14 cellular contexts compared by ENCODE assay signal in the genomic region with DNA sequence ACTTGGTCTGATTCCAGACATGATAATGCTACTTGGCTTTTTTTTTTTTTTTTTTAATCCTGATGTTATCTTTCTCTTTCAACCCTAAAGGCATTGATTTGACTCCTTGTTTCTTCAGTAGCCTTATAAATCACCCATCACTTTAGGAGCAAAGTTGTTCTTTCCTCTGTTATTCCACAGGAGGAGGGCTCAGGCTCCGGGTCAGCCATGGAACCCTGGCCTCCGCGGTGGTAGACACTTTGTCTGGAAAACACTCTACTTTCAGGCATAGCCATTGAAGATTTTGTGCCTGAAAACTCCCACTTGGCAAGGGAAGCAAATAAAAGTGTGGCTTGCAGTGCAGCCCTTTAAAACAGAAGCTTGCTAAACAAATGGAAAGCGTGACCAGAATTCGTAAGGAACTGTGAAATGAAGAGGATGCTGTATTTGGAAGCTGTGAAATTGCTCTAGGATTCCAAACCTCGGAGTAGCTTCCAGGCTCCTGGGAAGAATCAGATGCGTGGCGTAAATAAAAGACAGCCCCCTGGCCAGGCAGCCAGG. TPM values are rescaled to one million over a fixed set of nuclear protein-coding genes. Genes with fewer than 3 reads are reported as not detected.
DNase-seq lines count a peak whose midpoint lies in the region; ATAC-seq, FAIRE-seq and TF ChIP-seq lines count a peak whose summit lies in the region.
"Had no signal": no experiment of that assay in that cellular context is flagged by ENCODE, and none has a peak within 500 bp of the region (broad histone marks: within the 10 kb centered on the region; RNA-seq: fewer than 3 reads in every experiment).

No MANE protein-coding gene starts in this region.

- peaks cover 3 to 11% (median 3%) of the 10 kb centered on the region in 3 experiments; a peak in 6 of 7 replicates for H3K36me3 Mint-ChIP-seq in H9 (ENCODE audit: insufficient read depth in 1 of 3, low read depth in 3 of 3)

- TF ChIP-seq RAD21 in H1 (IDR thresholded peaks at IDR 0.05 in 1 of 2, conservative IDR thresholded peaks at IDR 0.05 in 1 of 2; ENCODE audit: low read depth in 2 of 2, low read length in 2 of 2) = no peak

- CTCF ChIA-PET in H1 (lab: Charles Lee; ENCODE audit: partially characterized antibody) = interaction anchor here (1.0 to 4.3 kb wide), 5 partner anchors 8 to 264 kb away, joined by 3 to 22 read pairs (median 4); no protein-coding TSS in a partner anchor

- H2BK120ac ChIP-seq in H9 (ENCODE audit: low read depth, low read length, poor library complexity, severe bottlenecking) = no peak overlapping the region
- no peak overlapping the region for H2BK120ac ChIP-seq in H1 (replicated peaks; ENCODE audit: low read depth, low read length)

- H3K9me3 ChIP-seq in H9 (ENCODE audit: control insufficient read depth, low read depth, low read length) = no peaks in the 10 kb centered on the region
- H3K9me3 ChIP-seq in H1 (ENCODE audit: insufficient read depth in 2 of 2, low read depth in 1 of 2, low read length in 1 of 2) = no peaks in the 10 kb centered on the region

- H3T11ph ChIP-seq in H9 (ENCODE audit: low read length) = no peak overlapping the region

- no peak overlapping the region for H3K9ac ChIP-seq in H9 (ENCODE audit: extremely low read depth, insufficient read length, low read length)
- H3K9ac ChIP-seq in H1 (replicated peaks in 1 of 4; ENCODE audit: extremely low read depth in 1 of 4, low read depth in 3 of 4, low read length in 3 of 4) = no peak overlapping the region

- H2BK5ac ChIP-seq in H9 (ENCODE audit: insufficient read length, low read length) (no peak overlapping the region), H1 (ENCODE audit: low read depth, low read length) (no peak overlapping the region)

- peak overlapping the region in 2 of 3 experiments; percentile 75 to 91; a peak in 5 of 7 replicates for H3K27ac Mint-ChIP-seq in H9

- H3K4ac ChIP-seq in H9 (ENCODE audit: low read depth, low read length) (no peak overlapping the region), H1 (replicated peaks; ENCODE audit: insufficient read length, low read depth, low read length) (no peak overlapping the region)

- TF ChIP-seq EP300 in H1 (IDR thresholded peaks at IDR 0.05; ENCODE audit: borderline replicate concordance in 1 of 2, low read depth in 2 of 2, low read length in 2 of 2) = no peak

- H4K5ac ChIP-seq in H9 (ENCODE audit: insufficient read length, low read depth, low read length) (no peak overlapping the region), H1 (ENCODE audit: insufficient read length, low read depth, low read length) (no peak overlapping the region)

- H3K56ac ChIP-seq in H9 (ENCODE audit: insufficient read length, low read depth, low read length) (no peak overlapping the region), H1 (replicated peaks; ENCODE audit: insufficient read length, low read depth, low read length) (no peak overlapping the region)

- no peak overlapping the region for H4K91ac ChIP-seq in H9 (ENCODE audit: insufficient read length, low read depth, low read length)
- H4K91ac ChIP-seq in H1 (replicated peaks; ENCODE audit: insufficient read length, low read length) = no peak overlapping the region

- no peaks in the 10 kb centered on the region for H3K79me1 ChIP-seq in H9 (ENCODE audit: insufficient read depth, low read depth, low read length, poor library complexity, severe bottlenecking)
- H3K79me1 ChIP-seq in H1 (ENCODE audit: low read depth, low read length) = peaks cover 7% of the 10 kb centered on the region; the same call in 1 of the 2 replicates

- POLR2A ChIA-PET in H1 (lab: Charles Lee; ENCODE audit: partially characterized antibody) = interaction anchor here (1.2 to 1.3 kb wide), 3 partner anchors 11 to 38 kb away, joined by 3 read pairs; no protein-coding TSS in a partner anchor

- no CpG with 5 or more reads among the region's 8 CpGs for WGBS in H9 (ENCODE audit: extremely low coverage, insufficient read length, low lambda C conversion rate)
- 90% methylated on average over 8 of the region's 8 CpGs; no CpG with 5 or more reads in 1 of the 2 experiments for WGBS in H1 (ENCODE audit: extremely low coverage in 1 of 2, insufficient coverage in 1 of 2, insufficient read length in 1 of 2, insufficient replicate concordance in 2 of 2, low coverage in 1 of 2, low lambda C conversion rate in 2 of 2, missing lambda C conversion rate in 1 of 2), 2 experiments

- DNase-seq in H9 (no peak), H1 (ENCODE audit: low read depth in 1 of 2, low spot score in 2 of 2) (no peak), middle frontal gyrus (ENCODE audit: extremely low spot score, low spot score) (peak; percentile 50), superior temporal gyrus (ENCODE audit: extremely low spot score) (peak; percentile 68), T-helper 2 cell (no peak), NCI-H2196 (lab: John Stamatoyannopoulos, UW; ENCODE audit: unreplicated experiment) (no peak)
- DNase-seq: ACHN, AML-193, COR-L47, NCI-H1436 treated with DMSO at 0.1 percent for 48 hours, NCI-H2081, NCI-H2227 treated with DMSO at 0.1 percent for 48 hours, NCI-H524 had no signal

- no peak overlapping the region for H3K4me2 ChIP-seq in H9 (ENCODE audit: insufficient read depth, insufficient read length, low read length)
- H3K4me2 ChIP-seq in H1 (ENCODE audit: insufficient read depth in 1 of 2, low read depth in 2 of 2, low read length in 2 of 2) = no peak overlapping the region

- no peak for TF ChIP-seq POLR2A in H1 (IDR thresholded peaks at IDR 0.05; ENCODE audit: control extremely low read depth in 1 of 2, low read depth in 2 of 2, low read length in 2 of 2)

- H3K79me2 ChIP-seq in H9 (ENCODE audit: insufficient read depth, low read length) = no peaks in the 10 kb centered on the region
- no peaks in the 10 kb centered on the region for H3K79me2 ChIP-seq in H1 (ENCODE audit: control insufficient read depth in 1 of 2, insufficient read depth in 2 of 2, low read length in 2 of 2)

- H2BK15ac ChIP-seq in H9 (ENCODE audit: low read depth, low read length) (no peak overlapping the region), H1 (ENCODE audit: low read length) (no peak overlapping the region)

- no peak overlapping the region for H3K4me3 ChIP-seq in H1 (ENCODE audit: extremely low read depth in 1 of 4, insufficient read depth in 2 of 4, low read depth in 3 of 4, low read length in 4 of 4)

- no peak overlapping the region for H4K8ac ChIP-seq in H9 (replicated peaks; ENCODE audit: insufficient read length, low read depth, low read length)
- no peak overlapping the region for H4K8ac ChIP-seq in H1 (ENCODE audit: extremely low read depth, insufficient read depth, low read length)

- H4K20me1 ChIP-seq in H9 (ENCODE audit: control insufficient read depth, insufficient read depth, insufficient read length) = no peaks in the 10 kb centered on the region
- peaks cover 0 to 4% of the 10 kb centered on the region in 2 experiments for H4K20me1 ChIP-seq in H1 (replicated peaks in 1 of 2; ENCODE audit: control insufficient read depth in 1 of 2, insufficient read depth in 2 of 2, low read length in 2 of 2)

- TF ChIP-seq CTCF in H9 (conservative IDR thresholded peaks at IDR 0.05) (no peak), H1 (IDR thresholded peaks at IDR 0.05; ENCODE audit: control extremely low read depth in 1 of 3, insufficient read depth in 1 of 3, low read depth in 1 of 3, low read length in 3 of 3) (no peak)

- no peaks in the 10 kb centered on the region for H3K23me2 ChIP-seq in H9 (ENCODE audit: insufficient read length, low read depth, low read length, poor library complexity, severe bottlenecking)
- no peaks in the 10 kb centered on the region for H3K23me2 ChIP-seq in H1 (ENCODE audit: low read depth, low read length)

- H3K27me3 Mint-ChIP-seq in H9 (ENCODE audit: low read depth) = no peaks in the 10 kb centered on the region

- H3K18ac ChIP-seq in H9 (ENCODE audit: insufficient read length, low read depth, low read length) (no peak overlapping the region), H1 (ENCODE audit: extremely low read depth, low read length) (no peak overlapping the region)

- H3K23ac ChIP-seq in H9 (ENCODE audit: insufficient read length, low read depth, low read length) (no peak overlapping the region), H1 (ENCODE audit: insufficient read length) (no peak overlapping the region)

- peaks cover 8% of the 10 kb centered on the region; the same call in 1 of the 2 replicates for H3K4me1 ChIP-seq in H9 (ENCODE audit: insufficient read depth, low read length)
- H3K4me1 ChIP-seq in H1 (replicated peaks in 1 of 4; ENCODE audit: control insufficient read depth in 3 of 4, insufficient read depth in 4 of 4, low read length in 3 of 4) = peaks cover 6 to 30% (median 15%) of the 10 kb centered on the region in 4 experiments

- H3K14ac ChIP-seq in H9 (ENCODE audit: insufficient read depth, low read length) (no peak overlapping the region), H1 (ENCODE audit: insufficient read length) (no peak overlapping the region)

- no peaks in the 10 kb centered on the region for H3K9me3 Mint-ChIP-seq in H9

- no peaks in the 10 kb centered on the region for H3K36me3 ChIP-seq in H1 (ENCODE audit: control insufficient read depth in 2 of 4, insufficient read depth in 4 of 4, low read length in 3 of 4)

- no peak for ATAC-seq in HG02884 (IDR thresholded peaks at IDR 0.05; ENCODE audit: unreplicated experiment)

- H2AK5ac ChIP-seq in H9 (ENCODE audit: insufficient read length, low read length) (no peak overlapping the region), H1 (ENCODE audit: low read depth, low read length) (no peak overlapping the region)

- no peak overlapping the region for H2BK12ac ChIP-seq in H9 (ENCODE audit: insufficient read length, low read depth, low read length)
- H2BK12ac ChIP-seq in H1 (ENCODE audit: low read depth, low read length) = 0 out of 2 replicates have a peak overlapping the region, but pooled peaks have one; percentile 43

- H3K27me3 ChIP-seq in H9 (ENCODE audit: insufficient read depth, low read length) (no peaks in the 10 kb centered on the region), H1 (replicated peaks in 1 of 4; ENCODE audit: control insufficient read depth in 3 of 4, extremely low read depth in 1 of 4, insufficient read depth in 3 of 4, low read length in 3 of 4) (no peaks in the 10 kb centered on the region)

- H3K27ac ChIP-seq in H9 (ENCODE audit: insufficient read length, low read depth, low read length) (no peak overlapping the region), H1 (ENCODE audit: low read depth, low read length) (no peak overlapping the region)

- H3K4me3 Mint-ChIP-seq in H9 = no peak overlapping the region; a peak in 1 of 5 replicates

- FAIRE-seq in H1 (lab: Jason Lieb, UNC) = no peak

- H2AFZ ChIP-seq in H9 (ENCODE audit: low read length) (no peak overlapping the region), H1 (ENCODE audit: low read length) (no peak overlapping the region)

- no peak overlapping the region for H2BK20ac ChIP-seq in H9 (ENCODE audit: low read depth, low read length, poor library complexity, severe bottlenecking)
- no peak overlapping the region for H2BK20ac ChIP-seq in H1 (ENCODE audit: low read length)

- peaks cover 31 to 54% of the 10 kb centered on the region in 2 experiments for H3K4me1 Mint-ChIP-seq in H9

RNA-seq across cellular contexts. Expression of a gene that starts 44.9 kb away (rescaled TPM):
- 29.3 and 35.4 TPM in 2 replicates for total RNA-seq in H9 (2021)
- 47.7 and 48.7 TPM in 2 replicates for total RNA-seq in H1 (2021; fragmentation: NEBNext Ultra II Directional; extraction: Animal tissue kit (Norgen Biotek cat#: 25700))
- polyA plus RNA-seq in H1 (2011; rRNA removed) = 35.6 and 55.2 TPM in 2 replicates
- polyA plus RNA-seq in H1 (2011; cell fraction: cytosol; rRNA removed) = 40.7 TPM
- polyA plus RNA-seq in H1 (2011; cell fraction: nucleus; rRNA removed) = 71.9 TPM
- 29.6 to 36.8 TPM (median 35.4 TPM) in 4 replicates for polyA plus RNA-seq in H1 (2012, experiment 1 of 2)
- 25.3 TPM for polyA plus RNA-seq in H1 (2012, experiment 2 of 2)
- polyA plus RNA-seq in H1 (2013, experiment 1 of 2) = 28.1 TPM
- 27.7 TPM for polyA plus RNA-seq in H1 (2013, experiment 2 of 2)
- 28.4 and 34.7 TPM in 2 replicates for polyA minus RNA-seq in H1 (2011; rRNA and poly(A)+ RNA removed)
- polyA minus RNA-seq in H1 (2011; cell fraction: cytosol; rRNA and poly(A)+ RNA removed) = 22.0 TPM
- polyA minus RNA-seq in H1 (2011; cell fraction: nucleus; rRNA and poly(A)+ RNA removed) = 33.7 TPM

Comparison
In these comparisons a context has a peak if more than half of its experiments do, and no peak if none do; other contexts are left out.
1. DNase-seq: peak in middle frontal gyrus (single experiment) and superior temporal gyrus (single experiment); none in H9 (single experiment), H1 (0 of 2), T-helper 2 cell (0 of 5) and NCI-H2196 (single experiment).